ENCODE assay signal across 8 cellular contexts in genomic region chr22:37162221-37163095, GRCh38. TPM values are rescaled to one million over a fixed set of nuclear protein-coding genes. Genes with fewer than 3 reads are reported as not detected.
DNase-seq lines count a peak whose midpoint lies in the region; ATAC-seq and TF ChIP-seq lines count a peak whose summit lies in the region.

No MANE protein-coding gene starts in this region.

- peak overlapping the region; percentile 69 for H3K4me3 Mint-ChIP-seq in activated T-cell treated with anti-CD3 and anti-CD28 coated beads, Interleukin-2, amount 50 U/mL, for 24 hours
- H3K4me3 Mint-ChIP-seq in osteocyte (ENCODE audit: unreplicated experiment) = no peak overlapping the region

- no peaks in the 10 kb centered on the region for H3K9me3 ChIP-seq in breast epithelium

- no peaks in the 10 kb centered on the region for H3K4me1 ChIP-seq in breast epithelium

- peaks cover 92% of the 10 kb centered on the region for H3K4me1 Mint-ChIP-seq in activated T-cell treated with anti-CD3 and anti-CD28 coated beads, Interleukin-2, amount 50 U/mL, for 24 hours (ENCODE audit: low read depth)
- peaks cover 2% of the 10 kb centered on the region for H3K4me1 Mint-ChIP-seq in osteocyte (ENCODE audit: unreplicated experiment)

- intact Hi-C loops in breast epithelium (cut with DNase I; ENCODE audit: low total_unique reads) = no loop called here

- H3K36me3 Mint-ChIP-seq in activated T-cell treated with anti-CD3 and anti-CD28 coated beads, Interleukin-2, amount 50 U/mL, for 24 hours (ENCODE audit: low read depth) = peaks cover 5% of the 10 kb centered on the region
- no peaks in the 10 kb centered on the region for H3K36me3 Mint-ChIP-seq in osteocyte (ENCODE audit: unreplicated experiment)

- no peak overlapping the region for H3K27ac ChIP-seq in breast epithelium

- no peak overlapping the region for H3K4me3 ChIP-seq in breast epithelium

- ATAC-seq in GM19351 (IDR thresholded peaks at IDR 0.05; ENCODE audit: unreplicated experiment) (peak; percentile 52), HG03432 (IDR thresholded peaks at IDR 0.05; ENCODE audit: unreplicated experiment) (peak; percentile 57)

- H3K9me3 Mint-ChIP-seq in activated T-cell treated with anti-CD3 and anti-CD28 coated beads, Interleukin-2, amount 50 U/mL, for 24 hours = peaks cover 4% of the 10 kb centered on the region
- no peaks in the 10 kb centered on the region for H3K9me3 Mint-ChIP-seq in osteocyte (ENCODE audit: unreplicated experiment)

- H3K27ac Mint-ChIP-seq in activated T-cell treated with anti-CD3 and anti-CD28 coated beads, Interleukin-2, amount 50 U/mL, for 24 hours = peak overlapping the region; percentile 96
- H3K27ac Mint-ChIP-seq in osteocyte (ENCODE audit: unreplicated experiment) = no peak overlapping the region

- H3K36me3 ChIP-seq in breast epithelium = no peaks in the 10 kb centered on the region

- no peak for TF ChIP-seq POLR2A in breast epithelium (IDR thresholded peaks at IDR 0.05)

- TF ChIP-seq CTCF in osteocyte (IDR thresholded peaks at IDR 0.05) (no peak), breast epithelium (IDR thresholded peaks at IDR 0.05) (no peak)

- peak; percentile 87 for DNase-seq in activated T-cell treated with anti-CD3 and anti-CD28 coated beads, Interleukin-2, amount 50 U/mL, for 24 hours
- DNase-seq in stimulated activated CD4-positive, alpha-beta T cell treated with anti-CD3 and anti-CD28 coated beads, Interleukin-1b, Interleukin-23, amount 100 ng/mL, for 4 hours (ENCODE audit: low read depth in 2 of 2) = peak; percentile 48 to 53
- DNase-seq in NCI-H2081 treated with DMSO at 0.1 percent for 48 hours (lab: John Stamatoyannopoulos, UW) (no peak), osteocyte (ENCODE audit: extremely low spot score, unreplicated experiment) (no peak), GF-D8 (lab: John Stamatoyannopoulos, UW) (no peak), breast epithelium (ENCODE audit: low spot score in 2 of 2) (no peak)

- no peaks in the 10 kb centered on the region for H3K27me3 Mint-ChIP-seq in activated T-cell treated with anti-CD3 and anti-CD28 coated beads, Interleukin-2, amount 50 U/mL, for 24 hours
- H3K27me3 Mint-ChIP-seq in osteocyte (ENCODE audit: unreplicated experiment) = peaks cover 31% of the 10 kb centered on the region

- H3K27me3 ChIP-seq in breast epithelium = no peaks in the 10 kb centered on the region

RNA-seq across cellular contexts. Expression of gene IL2RB, which starts 12.7 kb away (rescaled TPM):
- total RNA-seq in osteocyte = 0.10 TPM in 1 of 2 replicates, not detected in the other
- total RNA-seq in breast epithelium = 1 to 10 TPM in 1 of 3 donors, under 1 TPM in 2; 0.15 to 1.3 (median 0.98) TPM

RNA-seq across cellular contexts. Expression of gene C1QTNF6, which starts 25.6 kb away (rescaled TPM):
- 36.4 and 36.5 TPM in 2 replicates for total RNA-seq in osteocyte
- 1 to 10 TPM; 2.2 to 3.6 (median 3.5) TPM for total RNA-seq in breast epithelium

RNA-seq across cellular contexts. Expression of gene SSTR3, which starts 49.8 kb away (rescaled TPM):
- total RNA-seq in osteocyte (not detected in 2 replicates), breast epithelium (not detected)

RNA-seq across cellular contexts. Expression of gene TMPRSS6, which starts 52.9 kb away (rescaled TPM):
- total RNA-seq in osteocyte (not detected in 2 replicates), breast epithelium (under 1 TPM in 1 of 3 donors, not detected in 2; 0.88 TPM)

Comparison
In these comparisons a context has a peak if more than half of its experiments do, and no peak if none do; other contexts are left out.
1. DNase-seq: peak in activated T-cell treated with anti-CD3 and anti-CD28 coated beads, Interleukin-2, amount 50 U/mL, for 24 hours (single experiment) and stimulated activated CD4-positive, alpha-beta T cell treated with anti-CD3 and anti-CD28 coated beads, Interleukin-1b, Interleukin-23, amount 100 ng/mL, for 4 hours (2 of 2); none in NCI-H2081 treated with DMSO at 0.1 percent for 48 hours (single experiment), osteocyte (single experiment), GF-D8 (single experiment) and breast epithelium (0 of 2).